ENCODE assay signal across 14 cellular contexts in genomic region chr10:6598679-6599078, GRCh38. TPM values are rescaled to one million over a fixed set of nuclear protein-coding genes. Genes with fewer than 3 reads are reported as not detected.
"Had no signal": no experiment of that assay in that cellular context is flagged by ENCODE, and none has a peak within 500 bp of the region (broad histone marks: within the 10 kb centered on the region; RNA-seq: fewer than 3 reads in every experiment).

No MANE protein-coding gene starts in this region.

- H3K27me3 ChIP-seq: pancreas, tibial artery, uterus had no signal

- H3K9me3 ChIP-seq: pancreas, tibial artery, uterus had no signal

- H3K4me1 ChIP-seq: pancreas, tibial artery, uterus had no signal

- H3K9me3 Mint-ChIP-seq: activated B cell treated with CpG ODN at 0.5 μM for 24 hours; central memory CD8-positive, alpha-beta T cell had no signal

- H3K27ac ChIP-seq: epithelial cell of prostate, pancreas, tibial artery, uterus had no signal

- H3K27ac Mint-ChIP-seq: activated B cell treated with CpG ODN at 0.5 μM for 24 hours, brain had no signal

- H3K4me3 ChIP-seq: pancreas, tibial artery, uterus had no signal

- H3K27me3 Mint-ChIP-seq: central memory CD8-positive, alpha-beta T cell had no signal

- H3K36me3 ChIP-seq: pancreas, tibial artery, uterus had no signal

- ATAC-seq: pancreas had no signal

- DNase-seq: activated B cell treated with CpG ODN at 0.5 μM for 24 hours; activated gamma-delta T cell; amygdala; effector memory CD4-positive, alpha-beta T cell; hippocampal formation; pancreas; stimulated activated CD4-positive, alpha-beta T cell treated with anti-CD3 and anti-CD28 coated beads, Interleukin-2, amount 100 ng/mL, for 48 hours; stimulated activated CD8-positive, alpha-beta memory T cell treated with anti-CD3 and anti-CD28 coated beads, Interleukin-4, amount 100 ng/mL, for 48 hours; tibial artery; uterus had no signal

- H3K36me3 Mint-ChIP-seq: brain had no signal

- H3K4me3 Mint-ChIP-seq: activated B cell treated with CpG ODN at 0.5 μM for 24 hours; brain; central memory CD8-positive, alpha-beta T cell had no signal

RNA-seq across cellular contexts. Expression of gene PRKCQ, which starts 18.6 kb away (rescaled TPM):
- total RNA-seq: SK-MEL-5 had no signal
